In genomic region chr12:131994589-131994988, GRCh38 we compare ENCODE assay signal across 18 cellular contexts. TPM values are rescaled to one million over a fixed set of nuclear protein-coding genes. Genes with fewer than 3 reads are reported as not detected.
DNase-seq lines count a peak whose midpoint lies in the region; ATAC-seq and TF ChIP-seq lines count a peak whose summit lies in the region.
"Had no signal": no experiment of that assay in that cellular context is flagged by ENCODE, and none has a peak within 500 bp of the region (broad histone marks: within the 10 kb centered on the region; RNA-seq: fewer than 3 reads in every experiment).

No MANE protein-coding gene starts in this region.

- CTCF ChIA-PET in activated CD4-positive, alpha-beta T cell treated with anti-CD3 and anti-CD28 coated beads for 36 hours (lab: Charles Lee), result no interaction called here

- peaks cover 35% of the 10 kb centered on the region for H3K36me3 Mint-ChIP-seq in activated CD4-positive, alpha-beta T cell treated with anti-CD3 and anti-CD28 coated beads for 36 hours (ENCODE audit: low read depth)
- peaks cover 19% of the 10 kb centered on the region for H3K36me3 Mint-ChIP-seq in T-helper 17 cell (ENCODE audit: low read depth)

- H3K18ac ChIP-seq in trophoblast cell (ENCODE audit: low read length), result no peak overlapping the region

- H3K79me1 ChIP-seq in trophoblast cell (ENCODE audit: low read length), result peaks cover 2% of the 10 kb centered on the region

- H3K27ac Mint-ChIP-seq in activated CD4-positive, alpha-beta T cell treated with anti-CD3 and anti-CD28 coated beads for 36 hours, result peak overlapping the region; percentile 9
- H3K27ac Mint-ChIP-seq in T-helper 17 cell, result peak overlapping the region; percentile 95

- H3K27me3 ChIP-seq in Peyer's patch, result no peaks in the 10 kb centered on the region
- H3K27me3 ChIP-seq in left lung, result no peaks in the 10 kb centered on the region
- no peaks in the 10 kb centered on the region for H3K27me3 ChIP-seq in trophoblast cell (ENCODE audit: insufficient read depth, low read length)
- H3K27me3 ChIP-seq: upper lobe of left lung had no signal

- intact Hi-C loops in activated CD4-positive, alpha-beta T cell treated with anti-CD3 and anti-CD28 coated beads for 36 hours (cut with DNase I, micrococcal nuclease), result no loop called here
- intact Hi-C loops in left lung (cut with DNase I), result no loop called here

- TF ChIP-seq POLR2A in Peyer's patch (IDR thresholded peaks at IDR 0.05), result no peak

- WGBS in trophoblast cell (ENCODE audit: extremely low coverage, insufficient coverage, insufficient read length), result no CpG with 5 or more reads among the region's 4 CpGs

- no peaks in the 10 kb centered on the region for H3K27me3 Mint-ChIP-seq in activated CD4-positive, alpha-beta T cell treated with anti-CD3 and anti-CD28 coated beads for 36 hours
- no peaks in the 10 kb centered on the region for H3K27me3 Mint-ChIP-seq in T-helper 17 cell
- H3K27me3 Mint-ChIP-seq: CD4-positive, alpha-beta memory T cell had no signal

- H2AK5ac ChIP-seq in trophoblast cell (ENCODE audit: low read length), result no peak overlapping the region

- H3K4me1 ChIP-seq in Peyer's patch, result no peaks in the 10 kb centered on the region
- no peaks in the 10 kb centered on the region for H3K4me1 ChIP-seq in left lung
- peaks cover 13 to 21% of the 10 kb centered on the region in 2 experiments for H3K4me1 ChIP-seq in trophoblast cell (ENCODE audit: control insufficient read depth in 1 of 2, insufficient read depth in 2 of 2, low read length in 2 of 2)
- H3K4me1 ChIP-seq: upper lobe of left lung had no signal

- no peaks in the 10 kb centered on the region for H3K9me3 Mint-ChIP-seq in activated CD4-positive, alpha-beta T cell treated with anti-CD3 and anti-CD28 coated beads for 36 hours (ENCODE audit: low read depth)
- H3K9me3 Mint-ChIP-seq: activated T-cell treated with anti-CD3 and anti-CD28 coated beads, Interleukin-2, amount 50 U/mL, for 72 hours; CD4-positive, alpha-beta memory T cell had no signal

- H3K14ac ChIP-seq in trophoblast cell (ENCODE audit: low read length), result no peak overlapping the region

- no peak overlapping the region for H2BK12ac ChIP-seq in trophoblast cell (ENCODE audit: low read length)

- H3K4ac ChIP-seq in trophoblast cell (ENCODE audit: low read depth, low read length), result no peak overlapping the region

- TF ChIP-seq CTCF in Peyer's patch (IDR thresholded peaks at IDR 0.05), result no peak
- TF ChIP-seq CTCF in left lung (IDR thresholded peaks at IDR 0.05), result no peak

- H3K4me3 ChIP-seq in Peyer's patch (no peak overlapping the region), left lung (no peak overlapping the region), trophoblast cell (ENCODE audit: low read depth, low read length) (no peak overlapping the region)
- H3K4me3 ChIP-seq: upper lobe of left lung had no signal

- H2AFZ ChIP-seq in trophoblast cell (ENCODE audit: insufficient read depth, low read length, poor library complexity), result no peak overlapping the region

- H4K8ac ChIP-seq in trophoblast cell (ENCODE audit: low read depth, low read length), result no peak overlapping the region

- no peak for DNase-seq in activated CD4-positive, alpha-beta T cell treated with anti-CD3 and anti-CD28 coated beads for 36 hours
- no peak for DNase-seq in activated CD4-positive, alpha-beta T cell treated with anti-CD3 and anti-CD28 coated beads for 1 hour
- DNase-seq in T-helper 17 cell (no peak), Peyer's patch (no peak), left lung (no peak), trophoblast cell (no peak)
- DNase-seq: activated T-cell treated with anti-CD3 and anti-CD28 coated beads, Interleukin-2, amount 50 U/mL, for 72 hours; CD4-positive, alpha-beta memory T cell; foreskin melanocyte; NCI-H1092 treated with DMSO at 0.1 percent for 48 hours; NCI-H446 treated with DMSO at 0.1 percent for 48 hours; PC-3; posterior cingulate gyrus; stimulated activated CD4-positive, alpha-beta T cell treated with anti-CD3 and anti-CD28 coated beads, Interleukin-15, amount 100 ng/mL, for 24 hours; upper lobe of left lung had no signal

- H3K9ac ChIP-seq in trophoblast cell (ENCODE audit: low read length), result no peak overlapping the region

- peaks cover 0 to 71% (median 0%) of the 10 kb centered on the region in 3 donors for H3K36me3 ChIP-seq in Peyer's patch
- peaks cover 0 to 85% of the 10 kb centered on the region in 2 donors for H3K36me3 ChIP-seq in left lung
- H3K36me3 ChIP-seq in trophoblast cell (ENCODE audit: control insufficient read depth in 1 of 2, insufficient read depth in 2 of 2, low read length in 2 of 2), result peaks cover 35 to 48% of the 10 kb centered on the region in 2 experiments

- POLR2A ChIA-PET in activated CD4-positive, alpha-beta T cell treated with anti-CD3 and anti-CD28 coated beads for 36 hours (lab: Charles Lee), result no interaction called here

- H2BK5ac ChIP-seq in trophoblast cell (ENCODE audit: low read depth, low read length, poor library complexity), result no peak overlapping the region

- H3K9me3 ChIP-seq in T-helper 17 cell (ENCODE audit: control insufficient read depth, low read length, poor library complexity, severe bottlenecking), result no peaks in the 10 kb centered on the region
- no peaks in the 10 kb centered on the region for H3K9me3 ChIP-seq in Peyer's patch
- H3K9me3 ChIP-seq in left lung, result no peaks in the 10 kb centered on the region
- H3K9me3 ChIP-seq in trophoblast cell (ENCODE audit: insufficient read depth, low read depth, low read length), result peaks cover 2% of the 10 kb centered on the region
- H3K9me3 ChIP-seq: upper lobe of left lung had no signal

- H3K4me2 ChIP-seq in trophoblast cell (ENCODE audit: low read length), result no peak overlapping the region

- H4K12ac ChIP-seq in trophoblast cell (ENCODE audit: low read depth, low read length), result no peak overlapping the region

- no peak for ATAC-seq in activated CD4-positive, alpha-beta T cell treated with anti-CD3 and anti-CD28 coated beads for 36 hours
- ATAC-seq in GM21381 (IDR thresholded peaks at IDR 0.05; ENCODE audit: unreplicated experiment) (peak; percentile 78), HG03039 (IDR thresholded peaks at IDR 0.05; ENCODE audit: unreplicated experiment) (peak; percentile 56), T-helper 17 cell (no peak), left lung (no peak)
- ATAC-seq: activated T-cell treated with anti-CD3 and anti-CD28 coated beads, Interleukin-2, amount 50 U/mL, for 72 hours; PC-3 had no signal

- H3K79me2 ChIP-seq in trophoblast cell (ENCODE audit: control insufficient read depth, insufficient read depth, low read length, poor library complexity), result peaks cover 2% of the 10 kb centered on the region

- H3K4me1 Mint-ChIP-seq in activated CD4-positive, alpha-beta T cell treated with anti-CD3 and anti-CD28 coated beads for 36 hours, result no peaks in the 10 kb centered on the region
- H3K4me1 Mint-ChIP-seq in T-helper 17 cell, result peaks cover 12% of the 10 kb centered on the region

- H3K4me3 Mint-ChIP-seq in activated CD4-positive, alpha-beta T cell treated with anti-CD3 and anti-CD28 coated beads for 36 hours, result no peak overlapping the region
- no peak overlapping the region for H3K4me3 Mint-ChIP-seq in T-helper 17 cell
- H3K4me3 Mint-ChIP-seq: activated T-cell treated with anti-CD3 and anti-CD28 coated beads, Interleukin-2, amount 50 U/mL, for 72 hours; CD4-positive, alpha-beta memory T cell had no signal

- H2BK120ac ChIP-seq in trophoblast cell (ENCODE audit: insufficient read depth, low read length, poor library complexity), result no peak overlapping the region

- H4K91ac ChIP-seq in trophoblast cell (ENCODE audit: low read depth, low read length), result no peak overlapping the region

- H3K23ac ChIP-seq in trophoblast cell (ENCODE audit: low read length), result no peak overlapping the region

- no peak overlapping the region for H3K27ac ChIP-seq in Peyer's patch
- no peak overlapping the region for H3K27ac ChIP-seq in left lung
- no peak overlapping the region for H3K27ac ChIP-seq in trophoblast cell (ENCODE audit: low read depth, low read length)
- H3K27ac ChIP-seq: 22Rv1, upper lobe of left lung had no signal

RNA-seq across cellular contexts. Expression of gene EP400, which starts 44.8 kb away (rescaled TPM):
- 10 to 100 TPM; 46.4 to 51.3 TPM for total RNA-seq in activated CD4-positive, alpha-beta T cell treated with anti-CD3 and anti-CD28 coated beads for 36 hours
- total RNA-seq in T-helper 17 cell, result 10 to 100 TPM; 67.4 to 79.0 TPM
- total RNA-seq in Peyer's patch, result 10 to 100 TPM; 22.1 to 60.2 (median 49.2) TPM
- total RNA-seq in left lung, result 10 to 100 TPM; 33.5 to 41.7 TPM
- 25.4 and 26.9 TPM in 2 replicates for polyA plus RNA-seq in trophoblast cell (2013)

Comparison
In these comparisons a context has a peak if more than half of its experiments do, and no peak if none do; other contexts are left out.
1. ATAC-seq: peak in GM21381 (single experiment) and HG03039 (single experiment); none in activated CD4-positive, alpha-beta T cell treated with anti-CD3 and anti-CD28 coated beads for 36 hours (single experiment), T-helper 17 cell (single experiment) and left lung (single experiment).